ENCODE assay signal across 15 cellular contexts in the genomic region with DNA sequence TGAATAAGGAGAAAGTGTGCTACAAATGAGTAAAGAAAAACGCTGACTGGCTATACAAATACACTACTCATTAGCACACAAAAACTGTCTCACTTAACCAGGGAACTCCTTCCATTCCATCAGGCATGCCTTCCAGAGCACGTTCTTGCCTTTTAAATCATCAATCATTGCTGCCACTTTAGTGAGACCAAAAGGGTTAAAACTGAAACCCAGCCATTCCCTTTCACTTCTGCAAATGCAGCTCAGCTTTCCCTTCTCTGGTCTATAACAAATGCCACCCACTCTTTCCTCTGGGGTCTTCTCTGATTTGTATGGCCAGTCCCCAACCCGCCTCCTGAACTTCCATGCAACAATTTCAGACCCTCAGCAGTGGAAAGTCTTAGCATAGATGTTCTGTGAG.
DNase-seq lines count a peak whose midpoint lies in the region; ATAC-seq, FAIRE-seq and TF ChIP-seq lines count a peak whose summit lies in the region.
"Had no signal": no experiment of that assay in that cellular context is flagged by ENCODE, and none has a peak within 500 bp of the region (broad histone marks: within the 10 kb centered on the region; RNA-seq: fewer than 3 reads in every experiment).

No MANE protein-coding gene starts in this region.

- intact Hi-C loops in GM12878 (cut with micrococcal nuclease; ENCODE audit: unreplicated experiment) (no loop called here), spleen (cut with DNase I; ENCODE audit: low total_unique reads) (no loop called here)

- no peak for DNase-seq in GM12891 (ENCODE audit: insufficient read length, low spot score)
- peak; percentile 53 for DNase-seq in MV-4-11 (lab: John Stamatoyannopoulos, UW)
- DNase-seq in GM12878 (ENCODE audit: low read depth, low spot score) = no peak
- DNase-seq in neural progenitor cell (ENCODE audit: low spot score) = no peak
- DNase-seq in spleen = no peak
- no peak for DNase-seq in foreskin melanocyte
- DNase-seq: ACHN; CD4-positive, CD25-positive, alpha-beta regulatory T cell; DMS53; GOT3; HCEC 1CT; HFFc6 had no signal

- H3K4me2 ChIP-seq in GM12878 (ENCODE audit: control insufficient read depth, insufficient read depth) (no peak overlapping the region), neural progenitor cell (no peak overlapping the region)

- TF ChIP-seq RAD21 in GM12878 (IDR thresholded peaks at IDR 0.05; ENCODE audit: insufficient read depth, low read depth, low read length) = no peak

- no peak overlapping the region for H3K27ac ChIP-seq in GM12878 (ENCODE audit: control insufficient read depth, insufficient read depth)
- no peak overlapping the region for H3K27ac ChIP-seq in neural progenitor cell
- H3K27ac ChIP-seq in spleen = no peak overlapping the region
- H3K27ac ChIP-seq: BLaER1 treated with 17β-estradiol and CSF1 and Interleukin-3, amounts not matched to agents 10 nM and 100 nM; HL-60 had no signal

- peaks cover 7% of the 10 kb centered on the region for H3K27me3 Mint-ChIP-seq in neural progenitor cell (ENCODE audit: insufficient read depth, low read depth)
- H3K27me3 Mint-ChIP-seq: CD4-positive, CD25-positive, alpha-beta regulatory T cell had no signal

- CTCF ChIA-PET in GM12878 (lab: Yijun Ruan, JAX) = no interaction called here

- no peaks in the 10 kb centered on the region for H3K36me3 ChIP-seq in GM12878 (ENCODE audit: control insufficient read depth in 2 of 2, insufficient read depth in 2 of 2, low read length in 1 of 2)
- no peaks in the 10 kb centered on the region for H3K36me3 ChIP-seq in neural progenitor cell
- H3K36me3 ChIP-seq in spleen = no peaks in the 10 kb centered on the region
- H3K36me3 ChIP-seq: BLaER1 treated with 17β-estradiol and CSF1 and Interleukin-3, amounts not matched to agents 10 nM and 100 nM had no signal

- H3K4me1 ChIP-seq in GM12878 (ENCODE audit: control insufficient read depth, insufficient read depth, low read length) (no peaks in the 10 kb centered on the region), neural progenitor cell (peaks cover 5% of the 10 kb centered on the region), spleen (no peaks in the 10 kb centered on the region)

- TF ChIP-seq EP300 in GM12878 (IDR thresholded peaks at IDR 0.05; ENCODE audit: borderline replicate concordance in 1 of 2, control insufficient read depth in 1 of 2, low read depth in 2 of 2, low read length in 2 of 2) = no peak

- POLR2A ChIA-PET in GM12878 (lab: Charles Lee) = no interaction called here

- no peaks in the 10 kb centered on the region for H3K4me1 Mint-ChIP-seq in neural progenitor cell
- H3K4me1 Mint-ChIP-seq: CD4-positive, CD25-positive, alpha-beta regulatory T cell had no signal

- no peak overlapping the region for H3K4me3 Mint-ChIP-seq in neural progenitor cell
- H3K4me3 Mint-ChIP-seq: CD4-positive, CD25-positive, alpha-beta regulatory T cell; HFFc6 had no signal

- peaks cover 2% of the 10 kb centered on the region for H3K36me3 Mint-ChIP-seq in neural progenitor cell
- H3K36me3 Mint-ChIP-seq: CD4-positive, CD25-positive, alpha-beta regulatory T cell had no signal

- H3K4me3 ChIP-seq in GM12878 (no peak overlapping the region), neural progenitor cell (no peak overlapping the region), spleen (no peak overlapping the region)
- H3K4me3 ChIP-seq: BLaER1 treated with 17β-estradiol and CSF1 and Interleukin-3, amounts not matched to agents 10 nM and 100 nM had no signal

- H3K27me3 ChIP-seq in GM12878 (replicated peaks in 1 of 2; ENCODE audit: control insufficient read depth in 2 of 2, insufficient read depth in 2 of 2, low read length in 1 of 2) (no peaks in the 10 kb centered on the region), neural progenitor cell (no peaks in the 10 kb centered on the region), spleen (replicated peaks in 1 of 7) (no peaks in the 10 kb centered on the region)
- H3K27me3 ChIP-seq: BLaER1 treated with 17β-estradiol and CSF1 and Interleukin-3, amounts not matched to agents 10 nM and 100 nM had no signal

- H3K9ac ChIP-seq in GM12878 (ENCODE audit: control insufficient read depth, insufficient read depth, low read length) (no peak overlapping the region), neural progenitor cell (no peak overlapping the region)
- H3K9ac ChIP-seq: BLaER1 treated with 17β-estradiol and CSF1 and Interleukin-3, amounts not matched to agents 10 nM and 100 nM had no signal

- H3F3A ChIP-seq in neural progenitor cell (ENCODE audit: low read depth) = peaks cover 4% of the 10 kb centered on the region

- H4K20me1 ChIP-seq in GM12878 (ENCODE audit: control insufficient read depth, insufficient read depth) = no peaks in the 10 kb centered on the region
- no peaks in the 10 kb centered on the region for H4K20me1 ChIP-seq in neural progenitor cell (ENCODE audit: low read depth)
- H4K20me1 ChIP-seq: BLaER1 treated with 17β-estradiol and CSF1 and Interleukin-3, amounts not matched to agents 10 nM and 100 nM had no signal

- no peaks in the 10 kb centered on the region; the same call in 2 of the 3 replicates for H3K9me3 ChIP-seq in GM12878 (replicated peaks; ENCODE audit: control insufficient read depth, insufficient read depth, low read length)
- H3K9me3 ChIP-seq in neural progenitor cell (ENCODE audit: low read depth) = no peaks in the 10 kb centered on the region
- peaks cover 0 to 13% (median 6%) of the 10 kb centered on the region in 8 donors for H3K9me3 ChIP-seq in spleen

- ATAC-seq in GM12878 = no peak
- ATAC-seq in GM18861 (IDR thresholded peaks at IDR 0.05; ENCODE audit: unreplicated experiment) = no peak

- TF ChIP-seq POLR2A in GM12891 (IDR thresholded peaks at IDR 0.05; ENCODE audit: low read depth, low read length) (no peak), GM12878 (IDR thresholded peaks at IDR 0.05; ENCODE audit: low read depth, low read length) (no peak), spleen (IDR thresholded peaks at IDR 0.05) (no peak)

- in situ Hi-C loops in GM12878 (cut with MboI) = no loop called here

- SMC1A ChIA-PET in GM12878 (lab: Charles Lee; ENCODE audit: uncharacterized antibody, unreplicated experiment) = no interaction called here

- TF ChIP-seq CTCF in GM12878 (IDR thresholded peaks at IDR 0.05 in 2 of 3, conservative IDR thresholded peaks at IDR 0.05 in 1 of 3; ENCODE audit: control insufficient read depth in 2 of 3, extremely low read depth in 1 of 3, insufficient read depth in 1 of 3, low read depth in 3 of 3, low read length in 3 of 3) = no peak
- TF ChIP-seq CTCF in neural progenitor cell (IDR thresholded peaks at IDR 0.05) = no peak
- TF ChIP-seq CTCF in spleen (IDR thresholded peaks at IDR 0.05 in 8 of 11, conservative IDR thresholded peaks at IDR 0.05 in 3 of 11) = no peak

- peaks cover 6% of the 10 kb centered on the region for H3K9me3 Mint-ChIP-seq in neural progenitor cell

- H3K79me2 ChIP-seq in GM12878 (ENCODE audit: control insufficient read depth, insufficient read depth, low read length) = no peaks in the 10 kb centered on the region
- H3K79me2 ChIP-seq in neural progenitor cell (ENCODE audit: low read depth) = no peaks in the 10 kb centered on the region

- BruUV-seq in GM12878 (replicated peaks; lab: Mats Ljungman, UMichigan) = no TSS peak

- WGBS in GM12878 (ENCODE audit: insufficient coverage, insufficient replicate concordance, low lambda C conversion rate, missing lambda C conversion rate) = 0% methylated on average over 3 of the region's 3 CpGs
- 38 to 54% (median 50%) methylated on average over 3 of the region's 3 CpGs for WGBS in spleen, 5 donors

- RAD21 ChIA-PET in GM12878 (lab: Charles Lee; ENCODE audit: unreplicated experiment) = no interaction called here

- no peak for FAIRE-seq in GM12891 (lab: Jason Lieb, UNC)
- no peak for FAIRE-seq in GM12878 (lab: Jason Lieb, UNC)

- H3K27ac Mint-ChIP-seq in neural progenitor cell = no peak overlapping the region
- H3K27ac Mint-ChIP-seq: CD4-positive, CD25-positive, alpha-beta regulatory T cell; HFFc6 had no signal

- H2AFZ ChIP-seq in GM12878 (ENCODE audit: control insufficient read depth, low read depth, low read length) (no peak overlapping the region), neural progenitor cell (replicated peaks) (peak overlapping the region; percentile 45)

TF ChIP-seq in GM12891, 5 proteins besides CTCF, POLR2A, EP300 and RAD21:
- TF ChIP-seq POU2F2 (IDR thresholded peaks at IDR 0.05; ENCODE audit: low read depth, low read length) (no peak), POLR2AphosphoS5 (IDR thresholded peaks at IDR 0.05; ENCODE audit: low read depth, low read length) (no peak), SPI1 (IDR thresholded peaks at IDR 0.05; ENCODE audit: low read depth, low read length) (peak; percentile 83)
TF ChIP-seq in GM12891: peak in this region for 1.

TF ChIP-seq in GM12878, 131 proteins besides CTCF, POLR2A, EP300 and RAD21 (continues in another document):
- TF ChIP-seq EZH2 (IDR thresholded peaks at IDR 0.05; ENCODE audit: borderline replicate concordance, control insufficient read depth, low read depth, low read length) = no peak
- no peak for TF ChIP-seq PML (IDR thresholded peaks at IDR 0.05; ENCODE audit: low read length)
- TF ChIP-seq GABPA (IDR thresholded peaks at IDR 0.05; ENCODE audit: low read depth) = no peak
- TF ChIP-seq JUND (IDR thresholded peaks at IDR 0.05; ENCODE audit: low read depth, low read length) = no peak
- no peak for TF ChIP-seq MTA2 (IDR thresholded peaks at IDR 0.05; ENCODE audit: low read depth)
- TF ChIP-seq, protein P1, sequence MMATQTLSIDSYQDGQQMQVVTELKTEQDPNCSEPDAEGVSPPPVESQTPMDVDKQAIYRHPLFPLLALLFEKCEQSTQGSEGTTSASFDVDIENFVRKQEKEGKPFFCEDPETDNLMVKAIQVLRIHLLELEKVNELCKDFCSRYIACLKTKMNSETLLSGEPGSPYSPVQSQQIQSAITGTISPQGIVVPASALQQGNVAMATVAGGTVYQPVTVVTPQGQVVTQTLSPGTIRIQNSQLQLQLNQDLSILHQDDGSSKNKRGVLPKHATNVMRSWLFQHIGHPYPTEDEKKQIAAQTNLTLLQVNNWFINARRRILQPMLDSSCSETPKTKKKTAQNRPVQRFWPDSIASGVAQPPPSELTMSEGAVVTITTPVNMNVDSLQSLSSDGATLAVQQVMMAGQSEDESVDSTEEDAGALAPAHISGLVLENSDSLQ (IDR thresholded peaks at IDR 0.05) = peak; percentile 64
- TF ChIP-seq, protein P2, sequence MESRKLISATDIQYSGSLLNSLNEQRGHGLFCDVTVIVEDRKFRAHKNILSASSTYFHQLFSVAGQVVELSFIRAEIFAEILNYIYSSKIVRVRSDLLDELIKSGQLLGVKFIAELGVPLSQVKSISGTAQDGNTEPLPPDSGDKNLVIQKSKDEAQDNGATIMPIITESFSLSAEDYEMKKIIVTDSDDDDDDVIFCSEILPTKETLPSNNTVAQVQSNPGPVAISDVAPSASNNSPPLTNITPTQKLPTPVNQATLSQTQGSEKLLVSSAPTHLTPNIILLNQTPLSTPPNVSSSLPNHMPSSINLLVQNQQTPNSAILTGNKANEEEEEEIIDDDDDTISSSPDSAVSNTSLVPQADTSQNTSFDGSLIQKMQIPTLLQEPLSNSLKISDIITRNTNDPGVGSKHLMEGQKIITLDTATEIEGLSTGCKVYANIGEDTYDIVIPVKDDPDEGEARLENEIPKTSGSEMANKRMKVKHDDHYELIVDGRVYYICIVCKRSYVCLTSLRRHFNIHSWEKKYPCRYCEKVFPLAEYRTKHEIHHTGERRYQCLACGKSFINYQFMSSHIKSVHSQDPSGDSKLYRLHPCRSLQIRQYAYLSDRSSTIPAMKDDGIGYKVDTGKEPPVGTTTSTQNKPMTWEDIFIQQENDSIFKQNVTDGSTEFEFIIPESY (IDR thresholded peaks at IDR 0.05) = no peak
